ENCODE assay signal across 16 cellular contexts in the genomic region with DNA sequence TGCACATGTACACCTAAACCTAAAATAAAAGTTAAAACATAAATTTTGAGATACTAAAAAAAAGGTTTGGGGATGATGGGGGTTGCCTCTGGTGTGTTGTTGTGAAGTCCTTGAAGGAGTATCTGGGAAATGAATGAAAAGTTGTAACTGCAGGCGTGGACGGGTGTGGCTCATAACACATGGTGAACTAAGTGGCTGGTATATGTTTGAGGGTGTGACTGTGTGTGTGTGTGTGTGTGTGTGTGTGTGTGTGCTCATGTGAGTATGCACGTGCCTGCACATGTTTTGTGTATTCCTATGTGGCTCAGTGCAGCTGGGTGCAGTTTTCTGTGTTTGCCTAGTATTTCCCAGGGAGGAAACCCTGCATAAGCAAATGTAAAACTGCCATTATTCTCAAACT.
"Had no signal": no experiment of that assay in that cellular context is flagged by ENCODE, and none has a peak within 500 bp of the region (broad histone marks: within the 10 kb centered on the region; RNA-seq: fewer than 3 reads in every experiment).

No MANE protein-coding gene starts in this region.

- H3K9ac ChIP-seq: SK-N-SH had no signal

- DNase-seq: IMR-90, Karpas-422, KG1, MM.1S, NCI-H1092 treated with DMSO at 0.1 percent for 48 hours, NCI-H1436, NCI-H187, NCI-H2029, NCI-H2081 treated with DMSO at 0.1 percent for 48 hours, NCI-H2227 treated with DMSO at 0.1 percent for 48 hours, NCI-H524, NCI-H526 treated with DMSO at 0.1 percent for 48 hours, NCI-H748 treated with DMSO at 0.1 percent for 48 hours, Right ventricle myocardium superior, RPMI8226, SK-N-SH had no signal

- H3K9me3 ChIP-seq: SK-N-SH had no signal
